18 cellular contexts compared by ENCODE assay signal in genomic region chr19:51681286-51681956, GRCh38. TPM values are rescaled to one million over a fixed set of nuclear protein-coding genes. Genes with fewer than 3 reads are reported as not detected.
DNase-seq lines count a peak whose midpoint lies in the region; ATAC-seq, FAIRE-seq and TF ChIP-seq lines count a peak whose summit lies in the region.
"Had no signal": no experiment of that assay in that cellular context is flagged by ENCODE, and none has a peak within 500 bp of the region (broad histone marks: within the 10 kb centered on the region; RNA-seq: fewer than 3 reads in every experiment).

No MANE protein-coding gene starts in this region.

- H3K27ac ChIP-seq in keratinocyte (ENCODE audit: control insufficient read depth, insufficient read depth, low read length): no peak overlapping the region
- H3K27ac ChIP-seq: GM23248 had no signal

- H3K36me3 Mint-ChIP-seq in HFFc6 (ENCODE audit: low read depth): 0 out of 2 replicates have a peak, but pooled peaks cover 3% of the 10 kb centered on the region
- H3K36me3 Mint-ChIP-seq: CD8-positive, alpha-beta T cell had no signal

- H3K79me2 ChIP-seq in keratinocyte (ENCODE audit: control insufficient read depth, insufficient read depth, low read length): no peaks in the 10 kb centered on the region

- H3K4me1 Mint-ChIP-seq in HFFc6 (ENCODE audit: low read depth): peaks cover 21% of the 10 kb centered on the region

- TF ChIP-seq CTCF in HFFc6 (IDR thresholded peaks at IDR 0.05) (no peak), keratinocyte (optimal IDR thresholded peaks at IDR 0.05 in 1 of 3, IDR thresholded peaks at IDR 0.05 in 1 of 3, conservative IDR thresholded peaks at IDR 0.05 in 1 of 3; ENCODE audit: extremely low read depth in 1 of 3, insufficient read depth in 2 of 3, low read length in 3 of 3) (no peak)

- no peak for ATAC-seq in GM21528 (IDR thresholded peaks at IDR 0.05; ENCODE audit: low FRiP score, unreplicated experiment)
- ATAC-seq: activated naive CD4-positive, alpha-beta T cell treated with anti-CD3 and anti-CD28 coated beads, Interleukin-2, amount 50 U/mL, for 72 hours; CD8-positive, alpha-beta T cell had no signal

- no peak overlapping the region for H3K4me3 ChIP-seq in keratinocyte (ENCODE audit: control insufficient read depth in 2 of 3, extremely low read depth in 1 of 3, insufficient read depth in 2 of 3, low read depth in 1 of 3, low read length in 3 of 3)
- H3K4me3 ChIP-seq: GM23248 had no signal

- no peak overlapping the region for H3K4me3 Mint-ChIP-seq in HFFc6
- H3K4me3 Mint-ChIP-seq: CD8-positive, alpha-beta T cell; nephron progenitor cell had no signal

- no peak for FAIRE-seq in keratinocyte (lab: Jason Lieb, UNC)
- FAIRE-seq: GM18507, small intestine had no signal

- peak overlapping the region; percentile 20 for H2AFZ ChIP-seq in keratinocyte (ENCODE audit: control insufficient read depth, low read length)
- H2AFZ ChIP-seq: GM23248 had no signal

- peak overlapping the region; percentile 3 for H3K27ac Mint-ChIP-seq in HFFc6
- H3K27ac Mint-ChIP-seq: activated naive CD4-positive, alpha-beta T cell treated with anti-CD3 and anti-CD28 coated beads, Interleukin-2, amount 50 U/mL, for 72 hours; CD8-positive, alpha-beta T cell; nephron progenitor cell had no signal

- H3K4me1 ChIP-seq in keratinocyte (ENCODE audit: control insufficient read depth, extremely low read depth, insufficient read depth, low read length): no peaks in the 10 kb centered on the region

- peak; percentile 47 for DNase-seq in EH (ENCODE audit: low read depth)
- DNase-seq in HFFc6: peak; percentile 49
- peak; percentile 12 for DNase-seq in SHP77 treated with DMSO at 0.1 percent for 48 hours (lab: John Stamatoyannopoulos, UW)
- no peak for DNase-seq in keratinocyte (ENCODE audit: low read depth, low spot score)
- DNase-seq in activated effector memory CD4-positive, alpha-beta T cell treated with anti-CD3 and anti-CD28 coated beads, Interleukin-2, amount 50 U/mL, for 16 hours: no peak
- no peak for DNase-seq in NCI-H1048 (lab: John Stamatoyannopoulos, UW)
- DNase-seq in iPS-NIHi11 (ENCODE audit: low spot score): no peak
- DNase-seq: CD8-positive, alpha-beta T cell; cerebellar nuclear complex; GM23248; MM.1S; NCI-H510A treated with DMSO at 0.1 percent for 48 hours; nephron progenitor cell; small intestine had no signal

- no peaks in the 10 kb centered on the region for H3K9me1 ChIP-seq in keratinocyte (ENCODE audit: control insufficient read depth, extremely low read depth, insufficient read depth, low read length)

- H3K36me3 ChIP-seq in keratinocyte (ENCODE audit: control insufficient read depth in 2 of 2, extremely low read depth in 1 of 2, insufficient read depth in 2 of 2, low read length in 2 of 2): no peaks in the 10 kb centered on the region

- no peak overlapping the region for H3K4me2 ChIP-seq in keratinocyte (ENCODE audit: control insufficient read depth, extremely low read depth, insufficient read depth, low read depth, low read length)

- H3K27me3 Mint-ChIP-seq in HFFc6 (ENCODE audit: insufficient read depth): peaks cover 3% of the 10 kb centered on the region

- dilution Hi-C loops in keratinocyte (cut with MboI; ENCODE audit: extremely low pct_ligation_motif_present, low sequenced_read_pairs): no loop called here

- peaks cover 5% of the 10 kb centered on the region for H3K9me3 Mint-ChIP-seq in HFFc6

- H4K20me1 ChIP-seq in keratinocyte (ENCODE audit: control insufficient read depth, extremely low read depth, insufficient read depth, low read length): no peaks in the 10 kb centered on the region

- H3K27me3 ChIP-seq in keratinocyte (ENCODE audit: control insufficient read depth, extremely low read depth, insufficient read depth, low read length): peaks cover 2% of the 10 kb centered on the region

- H3K9ac ChIP-seq in keratinocyte (ENCODE audit: control insufficient read depth, extremely low read depth, insufficient read depth, low read length): no peak overlapping the region
- H3K9ac ChIP-seq: GM23248 had no signal

- no peaks in the 10 kb centered on the region for H3K9me3 ChIP-seq in keratinocyte (ENCODE audit: control insufficient read depth, low read depth, low read length)

RNA-seq across cellular contexts. Expression of gene SPACA6, which starts 11.7 kb away (rescaled TPM):
- total RNA-seq in HFFc6 (2021; fragmentation: NEBNext Ultra II Directional; extraction: Animal tissue kit (Norgen Biotek cat#: 25700)): 10 to 100 TPM; 12.2 to 14.9 (median 13.3) TPM
- 3.9 to 9.4 TPM (median 4.3 TPM) in 3 replicates for polyA plus RNA-seq in keratinocyte
- polyA plus RNA-seq in keratinocyte (2011; ENCODE audit: low read depth): 3.3 TPM
- polyA plus RNA-seq in keratinocyte (2011; cell fraction: cytosol; rRNA removed): 1.8 and 6.0 TPM in 2 replicates
- 10.8 and 19.3 TPM in 2 replicates for polyA plus RNA-seq in keratinocyte (2011; cell fraction: nucleus; rRNA removed)
- polyA plus RNA-seq in keratinocyte (2012; ENCODE audit: low replicate concordance): 4.3 and 10.4 TPM in 2 replicates
- 1.1 to 4.5 TPM (median 2.5 TPM) in 3 replicates for polyA minus RNA-seq in keratinocyte
- polyA minus RNA-seq in keratinocyte (2011; cell fraction: cytosol; rRNA and poly(A)+ RNA removed): not detected
- 5.0 and 6.2 TPM in 2 replicates for polyA minus RNA-seq in keratinocyte (2011; cell fraction: nucleus; rRNA and poly(A)+ RNA removed)

RNA-seq across cellular contexts. Expression of gene SIGLEC14, which starts 34.8 kb away (rescaled TPM):
- not detected for total RNA-seq in HFFc6 (2021; fragmentation: NEBNext Ultra II Directional; extraction: Animal tissue kit (Norgen Biotek cat#: 25700))
- not detected in 3 replicates for polyA plus RNA-seq in keratinocyte
- not detected for polyA plus RNA-seq in keratinocyte (2011; ENCODE audit: low read depth)
- not detected in 2 replicates for polyA plus RNA-seq in keratinocyte (2011; cell fraction: cytosol; rRNA removed)
- not detected in 2 replicates for polyA plus RNA-seq in keratinocyte (2011; cell fraction: nucleus; rRNA removed)
- not detected in 2 replicates for polyA plus RNA-seq in keratinocyte (2012; ENCODE audit: low replicate concordance)
- not detected in 3 replicates for polyA minus RNA-seq in keratinocyte
- not detected for polyA minus RNA-seq in keratinocyte (2011; cell fraction: cytosol; rRNA and poly(A)+ RNA removed)
- not detected in 2 replicates for polyA minus RNA-seq in keratinocyte (2011; cell fraction: nucleus; rRNA and poly(A)+ RNA removed)
- total RNA-seq: CD8-positive, alpha-beta T cell; GM23248 had no signal
- polyA plus RNA-seq: GM23248 had no signal

RNA-seq across cellular contexts. Expression of gene HAS1, which starts 42.4 kb away (rescaled TPM):
- total RNA-seq in HFFc6 (2021; fragmentation: NEBNext Ultra II Directional; extraction: Animal tissue kit (Norgen Biotek cat#: 25700)): not detected
- 0.33 to 5.0 TPM (median 0.56 TPM) in 3 replicates for polyA plus RNA-seq in keratinocyte
- 3.6 TPM for polyA plus RNA-seq in keratinocyte (2011; ENCODE audit: low read depth)
- 0.26 and 0.62 TPM in 2 replicates for polyA plus RNA-seq in keratinocyte (2011; cell fraction: cytosol; rRNA removed)
- 3.5 and 5.4 TPM in 2 replicates for polyA plus RNA-seq in keratinocyte (2011; cell fraction: nucleus; rRNA removed)
- polyA plus RNA-seq in keratinocyte (2012; ENCODE audit: low replicate concordance): 0.50 and 6.6 TPM in 2 replicates
- polyA minus RNA-seq in keratinocyte: 0.19 to 3.1 TPM (median 2.9 TPM) in 3 replicates
- 4.0 TPM for polyA minus RNA-seq in keratinocyte (2011; cell fraction: cytosol; rRNA and poly(A)+ RNA removed)
- 4.6 and 6.5 TPM in 2 replicates for polyA minus RNA-seq in keratinocyte (2011; cell fraction: nucleus; rRNA and poly(A)+ RNA removed)
- total RNA-seq: activated naive CD4-positive, alpha-beta T cell treated with anti-CD3 and anti-CD28 coated beads, Interleukin-2, amount 50 U/mL, for 72 hours; CD8-positive, alpha-beta T cell had no signal
- polyA plus RNA-seq: GM23248 had no signal

RNA-seq across cellular contexts. Expression of gene SIGLEC5, which starts 51.2 kb away (rescaled TPM):
- total RNA-seq in HFFc6 (2021; fragmentation: NEBNext Ultra II Directional; extraction: Animal tissue kit (Norgen Biotek cat#: 25700)): not detected
- polyA plus RNA-seq in keratinocyte: not detected in 3 replicates
- not detected for polyA plus RNA-seq in keratinocyte (2011; ENCODE audit: low read depth)
- polyA plus RNA-seq in keratinocyte (2011; cell fraction: cytosol; rRNA removed): not detected in 2 replicates
- not detected in 2 replicates for polyA plus RNA-seq in keratinocyte (2011; cell fraction: nucleus; rRNA removed)
- not detected in 2 replicates for polyA plus RNA-seq in keratinocyte (2012; ENCODE audit: low replicate concordance)
- not detected in 3 replicates for polyA minus RNA-seq in keratinocyte
- not detected for polyA minus RNA-seq in keratinocyte (2011; cell fraction: cytosol; rRNA and poly(A)+ RNA removed)
- not detected in 2 replicates for polyA minus RNA-seq in keratinocyte (2011; cell fraction: nucleus; rRNA and poly(A)+ RNA removed)
- total RNA-seq: activated naive CD4-positive, alpha-beta T cell treated with anti-CD3 and anti-CD28 coated beads, Interleukin-2, amount 50 U/mL, for 72 hours; CD8-positive, alpha-beta T cell; GM23248 had no signal
- polyA plus RNA-seq: esophagus, GM23248, small intestine had no signal

Comparison
In these comparisons a context has a peak if more than half of its experiments do, and no peak if none do; other contexts are left out.
1. DNase-seq: peak in EH (single experiment), HFFc6 (single experiment) and SHP77 treated with DMSO at 0.1 percent for 48 hours (single experiment); none in keratinocyte (single experiment), activated effector memory CD4-positive, alpha-beta T cell treated with anti-CD3 and anti-CD28 coated beads, Interleukin-2, amount 50 U/mL, for 16 hours (single experiment), NCI-H1048 (single experiment) and iPS-NIHi11 (single experiment).